In the genomic region with DNA sequence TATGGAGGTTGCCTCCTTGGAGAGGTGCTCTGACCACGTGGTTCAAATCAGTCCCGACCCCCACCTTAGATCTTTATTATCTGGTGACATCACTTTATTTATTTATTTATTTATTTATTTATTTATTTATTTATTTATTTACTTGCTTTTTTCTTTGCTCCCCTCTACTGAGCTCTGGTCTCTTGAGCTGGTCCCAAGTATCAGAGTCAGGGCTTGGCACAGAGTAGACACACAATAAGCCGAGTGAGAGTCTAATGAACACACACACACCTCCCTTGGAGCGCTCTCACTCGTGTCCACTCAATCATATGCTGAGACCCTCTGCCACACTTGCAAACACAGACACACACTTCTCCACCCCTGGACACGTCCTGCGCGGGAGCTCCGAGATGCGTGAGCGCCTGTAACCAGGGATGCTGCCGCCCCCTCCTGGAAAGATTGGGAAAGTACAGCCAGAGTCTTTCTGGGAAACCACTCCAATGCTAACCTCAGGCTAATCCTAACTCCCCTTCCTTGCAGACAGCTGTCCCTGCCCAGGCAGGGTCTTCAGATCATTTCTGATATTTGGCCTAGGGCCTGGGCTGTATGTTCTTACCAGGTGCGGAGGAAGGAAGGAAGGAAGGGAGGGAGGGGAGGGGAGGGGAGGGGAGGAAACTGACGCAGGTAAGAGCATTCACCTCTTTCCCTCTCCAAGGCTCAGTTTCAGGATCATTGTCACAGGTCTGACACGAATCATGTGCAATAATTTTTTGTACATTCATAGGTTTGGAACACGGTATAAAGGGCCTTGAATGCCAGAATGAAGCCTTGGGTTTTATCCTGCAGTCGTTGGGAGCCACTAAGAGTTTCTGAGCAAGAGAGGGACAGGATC, we compare ENCODE assay signal across 1 cellular context.
A peak's percentile ranks its signal among the peaks of the same experiment; 100 is the strongest.
TF ChIP-seq lines count a peak whose summit lies in the region.

No MANE protein-coding gene starts in this region.

TF ChIP-seq in HEK293, 187 proteins besides CTCF, POLR2A, EP300 and RAD21 (continued from another document and continues in another):
- TF ChIP-seq ZNF449 (tag by site-specific recombination; IDR thresholded peaks at IDR 0.05) (no peak), ZNF155 (tag by site-specific recombination; IDR thresholded peaks at IDR 0.05) (no peak), ZNF292 (tag by site-specific recombination; IDR thresholded peaks at IDR 0.05; ENCODE audit: borderline replicate concordance, low read depth) (peak; percentile 93; the same call in 1 of the 2 replicates), ZNF18 (tag by site-specific recombination; IDR thresholded peaks at IDR 0.05) (no peak), RBAK (tag by site-specific recombination; IDR thresholded peaks at IDR 0.05) (no peak), ZBTB44 (tag by site-specific recombination; IDR thresholded peaks at IDR 0.05) (no peak), BCL11B (tag by site-specific recombination; IDR thresholded peaks at IDR 0.05; ENCODE audit: low read depth) (no peak), ZNF221 (tag by site-specific recombination; IDR thresholded peaks at IDR 0.05; ENCODE audit: borderline replicate concordance) (no peak), ZNF133 (tag by site-specific recombination; IDR thresholded peaks at IDR 0.05) (no peak), ZNF433 (tag by site-specific recombination; IDR thresholded peaks at IDR 0.05; ENCODE audit: low read depth) (peak; percentile 99), SALL2 (tag by site-specific recombination; IDR thresholded peaks at IDR 0.05; ENCODE audit: borderline replicate concordance) (no peak), MYNN (tag by site-specific recombination; IDR thresholded peaks at IDR 0.05; ENCODE audit: borderline replicate concordance) (no peak), ZNF175 (tag by site-specific recombination; IDR thresholded peaks at IDR 0.05) (no peak), ZNF426 (tag by site-specific recombination; IDR thresholded peaks at IDR 0.05) (peak; percentile 96), ZNF416 (tag by site-specific recombination; IDR thresholded peaks at IDR 0.05) (no peak), IKZF3 (tag by site-specific recombination; IDR thresholded peaks at IDR 0.05) (no peak), ZIC2 (tag by site-specific recombination; IDR thresholded peaks at IDR 0.05) (no peak), YY1 (tag by site-specific recombination; IDR thresholded peaks at IDR 0.05) (no peak), ZNF785 (tag by site-specific recombination; IDR thresholded peaks at IDR 0.05) (0 out of 2 replicates have a peak, but pooled peaks have one; percentile 54), ZNF544 (tag by site-specific recombination; IDR thresholded peaks at IDR 0.05) (no peak), EGR2 (tag by site-specific recombination; IDR thresholded peaks at IDR 0.05; ENCODE audit: low read depth) (no peak), HIC1 (tag by site-specific recombination; IDR thresholded peaks at IDR 0.05) (peak; percentile 56; the same call in 1 of the 2 replicates), ZNF488 (tag by site-specific recombination; IDR thresholded peaks at IDR 0.05) (no peak), TCF7L2 (IDR thresholded peaks at IDR 0.05; ENCODE audit: borderline replicate concordance, low read depth, low read length) (no peak), ZFP37 (tag by site-specific recombination; IDR thresholded peaks at IDR 0.05) (peak; percentile 93), ZNF549 (tag by site-specific recombination; IDR thresholded peaks at IDR 0.05) (no peak), ZNF792 (tag by site-specific recombination; IDR thresholded peaks at IDR 0.05) (no peak), ZNF10 (tag by site-specific recombination; IDR thresholded peaks at IDR 0.05) (no peak), MZF1 (tag by site-specific recombination; IDR thresholded peaks at IDR 0.05; ENCODE audit: borderline replicate concordance) (peak; percentile 46; the same call in 1 of the 2 replicates), ZNF174 (tag by site-specific recombination; IDR thresholded peaks at IDR 0.05) (no peak), ZNF558 (tag by site-specific recombination; IDR thresholded peaks at IDR 0.05) (peak; percentile 93), ZFP41 (tag by site-specific recombination; IDR thresholded peaks at IDR 0.05; ENCODE audit: borderline replicate concordance) (no peak), ZFP69B (tag by site-specific recombination; IDR thresholded peaks at IDR 0.05) (no peak), ZNF660 (tag by site-specific recombination; IDR thresholded peaks at IDR 0.05) (no peak), KLF10 (tag by site-specific recombination; IDR thresholded peaks at IDR 0.05) (no peak), GLIS1 (tag by site-specific recombination; IDR thresholded peaks at IDR 0.05) (peak; percentile 21; the same call in 1 of the 2 replicates), ZNF404 (tag by site-specific recombination; IDR thresholded peaks at IDR 0.05) (peak; percentile 98), ZNF354C (tag by site-specific recombination; IDR thresholded peaks at IDR 0.05; ENCODE audit: borderline replicate concordance, low read depth) (peak; percentile 93)
- TF ChIP-seq, protein P1, sequence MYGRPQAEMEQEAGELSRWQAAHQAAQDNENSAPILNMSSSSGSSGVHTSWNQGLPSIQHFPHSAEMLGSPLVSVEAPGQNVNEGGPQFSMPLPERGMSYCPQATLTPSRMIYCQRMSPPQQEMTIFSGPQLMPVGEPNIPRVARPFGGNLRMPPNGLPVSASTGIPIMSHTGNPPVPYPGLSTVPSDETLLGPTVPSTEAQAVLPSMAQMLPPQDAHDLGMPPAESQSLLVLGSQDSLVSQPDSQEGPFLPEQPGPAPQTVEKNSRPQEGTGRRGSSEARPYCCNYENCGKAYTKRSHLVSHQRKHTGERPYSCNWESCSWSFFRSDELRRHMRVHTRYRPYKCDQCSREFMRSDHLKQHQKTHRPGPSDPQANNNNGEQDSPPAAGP (tag by site-specific recombination; IDR thresholded peaks at IDR 0.05), result 0 out of 2 replicates have a peak, but pooled peaks have one; percentile 22
- TF ChIP-seq, protein P2, sequence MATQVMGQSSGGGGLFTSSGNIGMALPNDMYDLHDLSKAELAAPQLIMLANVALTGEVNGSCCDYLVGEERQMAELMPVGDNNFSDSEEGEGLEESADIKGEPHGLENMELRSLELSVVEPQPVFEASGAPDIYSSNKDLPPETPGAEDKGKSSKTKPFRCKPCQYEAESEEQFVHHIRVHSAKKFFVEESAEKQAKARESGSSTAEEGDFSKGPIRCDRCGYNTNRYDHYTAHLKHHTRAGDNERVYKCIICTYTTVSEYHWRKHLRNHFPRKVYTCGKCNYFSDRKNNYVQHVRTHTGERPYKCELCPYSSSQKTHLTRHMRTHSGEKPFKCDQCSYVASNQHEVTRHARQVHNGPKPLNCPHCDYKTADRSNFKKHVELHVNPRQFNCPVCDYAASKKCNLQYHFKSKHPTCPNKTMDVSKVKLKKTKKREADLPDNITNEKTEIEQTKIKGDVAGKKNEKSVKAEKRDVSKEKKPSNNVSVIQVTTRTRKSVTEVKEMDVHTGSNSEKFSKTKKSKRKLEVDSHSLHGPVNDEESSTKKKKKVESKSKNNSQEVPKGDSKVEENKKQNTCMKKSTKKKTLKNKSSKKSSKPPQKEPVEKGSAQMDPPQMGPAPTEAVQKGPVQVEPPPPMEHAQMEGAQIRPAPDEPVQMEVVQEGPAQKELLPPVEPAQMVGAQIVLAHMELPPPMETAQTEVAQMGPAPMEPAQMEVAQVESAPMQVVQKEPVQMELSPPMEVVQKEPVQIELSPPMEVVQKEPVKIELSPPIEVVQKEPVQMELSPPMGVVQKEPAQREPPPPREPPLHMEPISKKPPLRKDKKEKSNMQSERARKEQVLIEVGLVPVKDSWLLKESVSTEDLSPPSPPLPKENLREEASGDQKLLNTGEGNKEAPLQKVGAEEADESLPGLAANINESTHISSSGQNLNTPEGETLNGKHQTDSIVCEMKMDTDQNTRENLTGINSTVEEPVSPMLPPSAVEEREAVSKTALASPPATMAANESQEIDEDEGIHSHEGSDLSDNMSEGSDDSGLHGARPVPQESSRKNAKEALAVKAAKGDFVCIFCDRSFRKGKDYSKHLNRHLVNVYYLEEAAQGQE (tag by site-specific recombination; IDR thresholded peaks at IDR 0.05), result peak; percentile 84
- TF ChIP-seq, protein P3, sequence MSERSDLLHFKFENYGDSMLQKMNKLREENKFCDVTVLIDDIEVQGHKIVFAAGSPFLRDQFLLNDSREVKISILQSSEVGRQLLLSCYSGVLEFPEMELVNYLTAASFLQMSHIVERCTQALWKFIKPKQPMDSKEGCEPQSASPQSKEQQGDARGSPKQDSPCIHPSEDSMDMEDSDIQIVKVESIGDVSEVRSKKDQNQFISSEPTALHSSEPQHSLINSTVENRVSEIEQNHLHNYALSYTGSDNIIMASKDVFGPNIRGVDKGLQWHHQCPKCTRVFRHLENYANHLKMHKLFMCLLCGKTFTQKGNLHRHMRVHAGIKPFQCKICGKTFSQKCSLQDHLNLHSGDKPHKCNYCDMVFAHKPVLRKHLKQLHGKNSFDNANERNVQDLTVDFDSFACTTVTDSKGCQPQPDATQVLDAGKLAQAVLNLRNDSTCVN (tag by site-specific recombination; optimal IDR thresholded peaks at IDR 0.05), result peak; percentile 11
- TF ChIP-seq, protein P4, sequence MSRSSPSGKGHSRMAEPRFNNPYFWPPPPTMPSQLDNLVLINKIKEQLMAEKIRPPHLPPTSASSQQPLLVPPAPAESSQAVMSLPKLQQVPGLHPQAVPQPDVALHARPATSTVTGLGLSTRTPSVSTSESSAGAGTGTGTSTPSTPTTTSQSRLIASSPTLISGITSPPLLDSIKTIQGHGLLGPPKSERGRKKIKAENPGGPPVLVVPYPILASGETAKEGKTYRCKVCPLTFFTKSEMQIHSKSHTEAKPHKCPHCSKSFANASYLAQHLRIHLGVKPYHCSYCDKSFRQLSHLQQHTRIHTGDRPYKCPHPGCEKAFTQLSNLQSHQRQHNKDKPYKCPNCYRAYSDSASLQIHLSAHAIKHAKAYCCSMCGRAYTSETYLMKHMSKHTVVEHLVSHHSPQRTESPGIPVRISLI (tag by site-specific recombination; IDR thresholded peaks at IDR 0.05), result no peak; the same call in 1 of the 2 replicates
